ENCODE assay signal across 1 cellular context in genomic region chr14:72917420-72917819, GRCh38.
TF ChIP-seq lines count a peak whose summit lies in the region.

No MANE protein-coding gene starts in this region.

TF ChIP-seq in K562, 482 proteins besides CTCF, POLR2A, EP300 and RAD21:
- TF ChIP-seq, protein P1, sequence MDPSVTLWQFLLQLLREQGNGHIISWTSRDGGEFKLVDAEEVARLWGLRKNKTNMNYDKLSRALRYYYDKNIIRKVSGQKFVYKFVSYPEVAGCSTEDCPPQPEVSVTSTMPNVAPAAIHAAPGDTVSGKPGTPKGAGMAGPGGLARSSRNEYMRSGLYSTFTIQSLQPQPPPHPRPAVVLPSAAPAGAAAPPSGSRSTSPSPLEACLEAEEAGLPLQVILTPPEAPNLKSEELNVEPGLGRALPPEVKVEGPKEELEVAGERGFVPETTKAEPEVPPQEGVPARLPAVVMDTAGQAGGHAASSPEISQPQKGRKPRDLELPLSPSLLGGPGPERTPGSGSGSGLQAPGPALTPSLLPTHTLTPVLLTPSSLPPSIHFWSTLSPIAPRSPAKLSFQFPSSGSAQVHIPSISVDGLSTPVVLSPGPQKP (CRISPR knock-in tag; IDR thresholded peaks at IDR 0.05): no peak
- TF ChIP-seq POLR2B (IDR thresholded peaks at IDR 0.05; ENCODE audit: low read depth, partially characterized antibody) (no peak), RFX5 (IDR thresholded peaks at IDR 0.05; ENCODE audit: low read depth, low read length) (no peak), KDM4B (IDR thresholded peaks at IDR 0.05; ENCODE audit: borderline replicate concordance in 2 of 2, low read depth in 1 of 2) (no peak), ZKSCAN8 (CRISPR knock-in tag; IDR thresholded peaks at IDR 0.05) (no peak)
